ENCODE assay signal across 1 cellular context in the genomic region with DNA sequence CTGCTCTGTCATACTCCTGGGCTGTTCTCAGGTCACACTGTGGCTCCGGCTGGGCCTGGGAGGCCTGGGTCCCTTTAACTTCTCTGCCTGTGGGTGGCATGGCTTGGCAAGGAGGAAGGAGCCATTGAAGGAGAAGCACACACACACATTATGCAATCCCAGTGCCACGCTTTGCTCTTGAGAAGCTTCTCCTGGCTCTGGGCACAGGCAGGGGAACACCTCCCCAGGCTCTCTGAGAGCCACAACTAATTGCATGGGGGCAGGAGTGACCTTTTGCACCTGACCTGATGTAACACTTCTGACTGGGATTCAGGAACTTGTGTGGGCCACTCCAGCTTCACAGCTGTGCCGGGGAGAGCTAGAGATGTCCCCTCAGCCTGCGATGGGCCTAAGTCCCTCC.
TF ChIP-seq lines count a peak whose summit lies in the region.

No MANE protein-coding gene starts in this region.

TF ChIP-seq in HepG2, 621 proteins besides CTCF, POLR2A, EP300 and RAD21:
- TF ChIP-seq ZFP62 (CRISPR knock-in tag; IDR thresholded peaks at IDR 0.05) (no peak), ZNF598 (CRISPR knock-in tag; IDR thresholded peaks at IDR 0.05; ENCODE audit: borderline replicate concordance) (no peak), KDM5B (CRISPR knock-in tag; IDR thresholded peaks at IDR 0.05; ENCODE audit: borderline replicate concordance) (no peak), NCOR1 (IDR thresholded peaks at IDR 0.05; ENCODE audit: borderline replicate concordance, low read length) (no peak), KLF12 (CRISPR knock-in tag; IDR thresholded peaks at IDR 0.05; ENCODE audit: borderline replicate concordance) (no peak), CREB1 (IDR thresholded peaks at IDR 0.05) (no peak), CREB1 (CRISPR knock-in tag; IDR thresholded peaks at IDR 0.05) (no peak), ZFYVE20 (CRISPR knock-in tag; IDR thresholded peaks at IDR 0.05; ENCODE audit: borderline replicate concordance, low read depth) (no peak), YEATS4 (CRISPR knock-in tag; IDR thresholded peaks at IDR 0.05; ENCODE audit: borderline replicate concordance) (no peak), CEBPG (CRISPR knock-in tag; IDR thresholded peaks at IDR 0.05) (0 out of 2 replicates have a peak, but pooled peaks have one; percentile 30), ZNF180 (CRISPR knock-in tag; IDR thresholded peaks at IDR 0.05; ENCODE audit: borderline replicate concordance, low read depth) (no peak), KMT2A (CRISPR knock-in tag; IDR thresholded peaks at IDR 0.05) (no peak), SETDB1 (CRISPR knock-in tag; IDR thresholded peaks at IDR 0.05; ENCODE audit: borderline replicate concordance) (no peak), GTF3A (CRISPR knock-in tag; conservative IDR thresholded peaks at IDR 0.05) (no peak), ZNF136 (CRISPR knock-in tag; IDR thresholded peaks at IDR 0.05; ENCODE audit: low read depth) (no peak), CAMTA2 (CRISPR knock-in tag; IDR thresholded peaks at IDR 0.05; ENCODE audit: borderline replicate concordance) (no peak), ZNF124 (CRISPR knock-in tag; IDR thresholded peaks at IDR 0.05) (no peak), ZSCAN20 (CRISPR knock-in tag; IDR thresholded peaks at IDR 0.05; ENCODE audit: borderline replicate concordance) (no peak), SALL1 (CRISPR knock-in tag; IDR thresholded peaks at IDR 0.05) (no peak), NR2C2 (CRISPR knock-in tag; IDR thresholded peaks at IDR 0.05; ENCODE audit: borderline replicate concordance) (peak; percentile 24; the same call in 1 of the 2 replicates), ZNF143 (CRISPR knock-in tag; IDR thresholded peaks at IDR 0.05) (no peak), ZNF296 (CRISPR knock-in tag; conservative IDR thresholded peaks at IDR 0.05) (no peak), ZNF20 (CRISPR knock-in tag; IDR thresholded peaks at IDR 0.05) (no peak), JDP2 (CRISPR knock-in tag; IDR thresholded peaks at IDR 0.05; ENCODE audit: borderline replicate concordance) (no peak), FLYWCH1 (CRISPR knock-in tag; IDR thresholded peaks at IDR 0.05) (no peak), HNF4A (CRISPR knock-in tag; IDR thresholded peaks at IDR 0.05) (peak; percentile 48)
- TF ChIP-seq, protein P1, sequence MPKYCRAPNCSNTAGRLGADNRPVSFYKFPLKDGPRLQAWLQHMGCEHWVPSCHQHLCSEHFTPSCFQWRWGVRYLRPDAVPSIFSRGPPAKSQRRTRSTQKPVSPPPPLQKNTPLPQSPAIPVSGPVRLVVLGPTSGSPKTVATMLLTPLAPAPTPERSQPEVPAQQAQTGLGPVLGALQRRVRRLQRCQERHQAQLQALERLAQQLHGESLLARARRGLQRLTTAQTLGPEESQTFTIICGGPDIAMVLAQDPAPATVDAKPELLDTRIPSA (CRISPR knock-in tag; IDR thresholded peaks at IDR 0.05; ENCODE audit: borderline replicate concordance) = no peak
- TF ChIP-seq, protein P2, sequence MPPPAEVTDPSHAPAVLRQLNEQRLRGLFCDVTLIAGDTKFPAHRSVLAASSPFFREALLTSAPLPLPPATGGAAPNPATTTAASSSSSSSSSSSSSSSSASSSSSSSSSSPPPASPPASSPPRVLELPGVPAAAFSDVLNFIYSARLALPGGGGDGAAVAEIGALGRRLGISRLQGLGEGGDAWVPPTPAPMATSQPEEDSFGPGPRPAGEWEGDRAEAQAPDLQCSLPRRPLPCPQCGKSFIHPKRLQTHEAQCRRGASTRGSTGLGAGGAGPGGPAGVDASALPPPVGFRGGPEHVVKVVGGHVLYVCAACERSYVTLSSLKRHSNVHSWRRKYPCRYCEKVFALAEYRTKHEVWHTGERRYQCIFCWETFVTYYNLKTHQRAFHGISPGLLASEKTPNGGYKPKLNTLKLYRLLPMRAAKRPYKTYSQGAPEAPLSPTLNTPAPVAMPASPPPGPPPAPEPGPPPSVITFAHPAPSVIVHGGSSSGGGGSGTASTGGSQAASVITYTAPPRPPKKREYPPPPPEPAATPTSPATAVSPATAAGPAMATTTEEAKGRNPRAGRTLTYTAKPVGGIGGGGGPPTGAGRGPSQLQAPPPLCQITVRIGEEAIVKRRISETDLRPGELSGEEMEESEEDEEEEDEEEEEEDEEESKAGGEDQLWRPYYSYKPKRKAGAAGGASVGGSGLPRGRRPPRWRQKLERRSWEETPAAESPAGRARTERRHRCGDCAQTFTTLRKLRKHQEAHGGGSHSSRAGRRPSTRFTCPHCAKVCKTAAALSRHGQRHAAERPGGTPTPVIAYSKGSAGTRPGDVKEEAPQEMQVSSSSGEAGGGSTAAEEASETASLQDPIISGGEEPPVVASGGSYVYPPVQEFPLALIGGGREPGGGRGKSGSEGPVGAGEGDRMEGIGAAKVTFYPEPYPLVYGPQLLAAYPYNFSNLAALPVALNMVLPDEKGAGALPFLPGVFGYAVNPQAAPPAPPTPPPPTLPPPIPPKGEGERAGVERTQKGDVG (CRISPR knock-in tag; IDR thresholded peaks at IDR 0.05; ENCODE audit: borderline replicate concordance) = no peak
- TF ChIP-seq, protein P3, sequence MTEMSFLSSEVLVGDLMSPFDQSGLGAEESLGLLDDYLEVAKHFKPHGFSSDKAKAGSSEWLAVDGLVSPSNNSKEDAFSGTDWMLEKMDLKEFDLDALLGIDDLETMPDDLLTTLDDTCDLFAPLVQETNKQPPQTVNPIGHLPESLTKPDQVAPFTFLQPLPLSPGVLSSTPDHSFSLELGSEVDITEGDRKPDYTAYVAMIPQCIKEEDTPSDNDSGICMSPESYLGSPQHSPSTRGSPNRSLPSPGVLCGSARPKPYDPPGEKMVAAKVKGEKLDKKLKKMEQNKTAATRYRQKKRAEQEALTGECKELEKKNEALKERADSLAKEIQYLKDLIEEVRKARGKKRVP (CRISPR knock-in tag; IDR thresholded peaks at IDR 0.05) = peak in 1 of 2 experiments; percentile 66; a peak in 1 of 4 replicates
- TF ChIP-seq, protein P4, sequence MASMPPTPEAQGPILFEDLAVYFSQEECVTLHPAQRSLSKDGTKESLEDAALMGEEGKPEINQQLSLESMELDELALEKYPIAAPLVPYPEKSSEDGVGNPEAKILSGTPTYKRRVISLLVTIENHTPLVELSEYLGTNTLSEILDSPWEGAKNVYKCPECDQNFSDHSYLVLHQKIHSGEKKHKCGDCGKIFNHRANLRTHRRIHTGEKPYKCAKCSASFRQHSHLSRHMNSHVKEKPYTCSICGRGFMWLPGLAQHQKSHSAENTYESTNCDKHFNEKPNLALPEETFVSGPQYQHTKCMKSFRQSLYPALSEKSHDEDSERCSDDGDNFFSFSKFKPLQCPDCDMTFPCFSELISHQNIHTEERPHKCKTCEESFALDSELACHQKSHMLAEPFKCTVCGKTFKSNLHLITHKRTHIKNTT (CRISPR knock-in tag; IDR thresholded peaks at IDR 0.05) = no peak
- TF ChIP-seq, protein P5, sequence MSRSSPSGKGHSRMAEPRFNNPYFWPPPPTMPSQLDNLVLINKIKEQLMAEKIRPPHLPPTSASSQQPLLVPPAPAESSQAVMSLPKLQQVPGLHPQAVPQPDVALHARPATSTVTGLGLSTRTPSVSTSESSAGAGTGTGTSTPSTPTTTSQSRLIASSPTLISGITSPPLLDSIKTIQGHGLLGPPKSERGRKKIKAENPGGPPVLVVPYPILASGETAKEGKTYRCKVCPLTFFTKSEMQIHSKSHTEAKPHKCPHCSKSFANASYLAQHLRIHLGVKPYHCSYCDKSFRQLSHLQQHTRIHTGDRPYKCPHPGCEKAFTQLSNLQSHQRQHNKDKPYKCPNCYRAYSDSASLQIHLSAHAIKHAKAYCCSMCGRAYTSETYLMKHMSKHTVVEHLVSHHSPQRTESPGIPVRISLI (CRISPR knock-in tag; IDR thresholded peaks at IDR 0.05; ENCODE audit: borderline replicate concordance) = no peak
- TF ChIP-seq, protein P6, sequence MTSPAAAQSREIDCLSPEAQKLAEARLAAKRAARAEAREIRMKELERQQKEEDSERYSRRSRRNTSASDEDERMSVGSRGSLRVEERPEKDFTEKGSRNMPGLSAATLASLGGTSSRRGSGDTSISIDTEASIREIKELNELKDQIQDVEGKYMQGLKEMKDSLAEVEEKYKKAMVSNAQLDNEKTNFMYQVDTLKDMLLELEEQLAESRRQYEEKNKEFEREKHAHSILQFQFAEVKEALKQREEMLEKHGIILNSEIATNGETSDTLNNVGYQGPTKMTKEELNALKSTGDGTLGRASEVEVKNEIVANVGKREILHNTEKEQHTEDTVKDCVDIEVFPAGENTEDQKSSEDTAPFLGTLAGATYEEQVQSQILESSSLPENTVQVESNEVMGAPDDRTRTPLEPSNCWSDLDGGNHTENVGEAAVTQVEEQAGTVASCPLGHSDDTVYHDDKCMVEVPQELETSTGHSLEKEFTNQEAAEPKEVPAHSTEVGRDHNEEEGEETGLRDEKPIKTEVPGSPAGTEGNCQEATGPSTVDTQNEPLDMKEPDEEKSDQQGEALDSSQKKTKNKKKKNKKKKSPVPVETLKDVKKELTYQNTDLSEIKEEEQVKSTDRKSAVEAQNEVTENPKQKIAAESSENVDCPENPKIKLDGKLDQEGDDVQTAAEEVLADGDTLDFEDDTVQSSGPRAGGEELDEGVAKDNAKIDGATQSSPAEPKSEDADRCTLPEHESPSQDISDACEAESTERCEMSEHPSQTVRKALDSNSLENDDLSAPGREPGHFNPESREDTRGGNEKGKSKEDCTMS (CRISPR knock-in tag; conservative IDR thresholded peaks at IDR 0.05) = no peak
- TF ChIP-seq, protein P7, sequence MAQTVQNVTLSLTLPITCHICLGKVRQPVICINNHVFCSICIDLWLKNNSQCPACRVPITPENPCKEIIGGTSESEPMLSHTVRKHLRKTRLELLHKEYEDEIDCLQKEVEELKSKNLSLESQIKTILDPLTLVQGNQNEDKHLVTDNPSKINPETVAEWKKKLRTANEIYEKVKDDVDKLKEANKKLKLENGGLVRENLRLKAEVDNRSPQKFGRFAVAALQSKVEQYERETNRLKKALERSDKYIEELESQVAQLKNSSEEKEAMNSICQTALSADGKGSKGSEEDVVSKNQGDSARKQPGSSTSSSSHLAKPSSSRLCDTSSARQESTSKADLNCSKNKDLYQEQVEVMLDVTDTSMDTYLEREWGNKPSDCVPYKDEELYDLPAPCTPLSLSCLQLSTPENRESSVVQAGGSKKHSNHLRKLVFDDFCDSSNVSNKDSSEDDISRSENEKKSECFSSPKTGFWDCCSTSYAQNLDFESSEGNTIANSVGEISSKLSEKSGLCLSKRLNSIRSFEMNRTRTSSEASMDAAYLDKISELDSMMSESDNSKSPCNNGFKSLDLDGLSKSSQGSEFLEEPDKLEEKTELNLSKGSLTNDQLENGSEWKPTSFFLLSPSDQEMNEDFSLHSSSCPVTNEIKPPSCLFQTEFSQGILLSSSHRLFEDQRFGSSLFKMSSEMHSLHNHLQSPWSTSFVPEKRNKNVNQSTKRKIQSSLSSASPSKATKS (CRISPR knock-in tag; IDR thresholded peaks at IDR 0.05) = no peak
- TF ChIP-seq, protein P8, sequence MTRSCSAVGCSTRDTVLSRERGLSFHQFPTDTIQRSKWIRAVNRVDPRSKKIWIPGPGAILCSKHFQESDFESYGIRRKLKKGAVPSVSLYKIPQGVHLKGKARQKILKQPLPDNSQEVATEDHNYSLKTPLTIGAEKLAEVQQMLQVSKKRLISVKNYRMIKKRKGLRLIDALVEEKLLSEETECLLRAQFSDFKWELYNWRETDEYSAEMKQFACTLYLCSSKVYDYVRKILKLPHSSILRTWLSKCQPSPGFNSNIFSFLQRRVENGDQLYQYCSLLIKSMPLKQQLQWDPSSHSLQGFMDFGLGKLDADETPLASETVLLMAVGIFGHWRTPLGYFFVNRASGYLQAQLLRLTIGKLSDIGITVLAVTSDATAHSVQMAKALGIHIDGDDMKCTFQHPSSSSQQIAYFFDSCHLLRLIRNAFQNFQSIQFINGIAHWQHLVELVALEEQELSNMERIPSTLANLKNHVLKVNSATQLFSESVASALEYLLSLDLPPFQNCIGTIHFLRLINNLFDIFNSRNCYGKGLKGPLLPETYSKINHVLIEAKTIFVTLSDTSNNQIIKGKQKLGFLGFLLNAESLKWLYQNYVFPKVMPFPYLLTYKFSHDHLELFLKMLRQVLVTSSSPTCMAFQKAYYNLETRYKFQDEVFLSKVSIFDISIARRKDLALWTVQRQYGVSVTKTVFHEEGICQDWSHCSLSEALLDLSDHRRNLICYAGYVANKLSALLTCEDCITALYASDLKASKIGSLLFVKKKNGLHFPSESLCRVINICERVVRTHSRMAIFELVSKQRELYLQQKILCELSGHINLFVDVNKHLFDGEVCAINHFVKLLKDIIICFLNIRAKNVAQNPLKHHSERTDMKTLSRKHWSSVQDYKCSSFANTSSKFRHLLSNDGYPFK (CRISPR knock-in tag; IDR thresholded peaks at IDR 0.05; ENCODE audit: borderline replicate concordance) = no peak
- TF ChIP-seq, protein P9, sequence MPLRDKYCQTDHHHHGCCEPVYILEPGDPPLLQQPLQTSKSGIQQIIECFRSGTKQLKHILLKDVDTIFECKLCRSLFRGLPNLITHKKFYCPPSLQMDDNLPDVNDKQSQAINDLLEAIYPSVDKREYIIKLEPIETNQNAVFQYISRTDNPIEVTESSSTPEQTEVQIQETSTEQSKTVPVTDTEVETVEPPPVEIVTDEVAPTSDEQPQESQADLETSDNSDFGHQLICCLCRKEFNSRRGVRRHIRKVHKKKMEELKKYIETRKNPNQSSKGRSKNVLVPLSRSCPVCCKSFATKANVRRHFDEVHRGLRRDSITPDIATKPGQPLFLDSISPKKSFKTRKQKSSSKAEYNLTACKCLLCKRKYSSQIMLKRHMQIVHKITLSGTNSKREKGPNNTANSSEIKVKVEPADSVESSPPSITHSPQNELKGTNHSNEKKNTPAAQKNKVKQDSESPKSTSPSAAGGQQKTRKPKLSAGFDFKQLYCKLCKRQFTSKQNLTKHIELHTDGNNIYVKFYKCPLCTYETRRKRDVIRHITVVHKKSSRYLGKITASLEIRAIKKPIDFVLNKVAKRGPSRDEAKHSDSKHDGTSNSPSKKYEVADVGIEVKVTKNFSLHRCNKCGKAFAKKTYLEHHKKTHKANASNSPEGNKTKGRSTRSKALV (CRISPR knock-in tag; IDR thresholded peaks at IDR 0.05) = no peak
- TF ChIP-seq, protein P10, sequence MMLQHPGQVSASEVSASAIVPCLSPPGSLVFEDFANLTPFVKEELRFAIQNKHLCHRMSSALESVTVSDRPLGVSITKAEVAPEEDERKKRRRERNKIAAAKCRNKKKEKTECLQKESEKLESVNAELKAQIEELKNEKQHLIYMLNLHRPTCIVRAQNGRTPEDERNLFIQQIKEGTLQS (CRISPR knock-in tag; IDR thresholded peaks at IDR 0.05) = no peak
TF ChIP-seq in HepG2: peak in this region for 4.
